In the genomic region with DNA sequence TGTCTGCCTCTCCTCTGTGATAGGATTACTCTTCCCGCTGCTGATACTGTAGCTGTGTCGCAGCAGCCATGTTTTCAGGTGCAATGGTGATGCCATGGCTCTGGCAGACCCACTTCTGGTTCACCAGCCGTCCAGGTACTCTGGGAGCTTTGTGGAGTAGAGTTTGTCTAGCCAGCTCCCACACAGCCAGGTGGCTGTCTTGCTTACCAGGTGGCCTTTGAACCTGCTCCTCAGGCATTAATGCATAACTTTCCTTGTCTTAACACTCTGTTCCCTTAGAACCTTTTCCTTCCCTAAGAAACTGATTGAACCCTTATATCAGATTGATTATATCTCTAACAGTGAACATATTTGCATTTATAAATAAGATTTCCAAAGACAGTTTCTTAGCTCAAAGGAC, we compare ENCODE assay signal across 13 cellular contexts. TPM values are rescaled to one million over a fixed set of nuclear protein-coding genes. Genes with fewer than 3 reads are reported as not detected.
"Had no signal": no experiment of that assay in that cellular context is flagged by ENCODE, and none has a peak within 500 bp of the region (broad histone marks: within the 10 kb centered on the region; RNA-seq: fewer than 3 reads in every experiment).

No MANE protein-coding gene starts in this region.

- H3K4me2 ChIP-seq: neural progenitor cell had no signal

- H3K36me3 Mint-ChIP-seq: neural progenitor cell had no signal

- H2AFZ ChIP-seq: neural progenitor cell had no signal

- H3K27ac Mint-ChIP-seq: activated naive CD4-positive, alpha-beta T cell treated with anti-CD3 and anti-CD28 coated beads for 36 hours; activated T-helper 2 cell treated with anti-CD3 and anti-CD28 coated beads, Interferon-gamma antibody, Interleukin-2, Interleukin-4, amounts not matched to agents 10 μg/mL and 5 μg/mL and 100 μg/mL, durations not matched to agents 14 hours and 24 hours and 36 hours; neural progenitor cell had no signal

- H3K36me3 ChIP-seq: esophagus muscularis mucosa, neural progenitor cell, pancreas, sigmoid colon, thyroid gland, uterus had no signal

- H3K4me1 Mint-ChIP-seq: neural progenitor cell had no signal

- H3K9me3 ChIP-seq: esophagus muscularis mucosa, pancreas, sigmoid colon, thyroid gland, uterus had no signal

- H3K4me3 ChIP-seq: esophagus muscularis mucosa, neural progenitor cell, pancreas, sigmoid colon, thyroid gland, uterus had no signal

- H3K9ac ChIP-seq: neural progenitor cell had no signal

- FAIRE-seq: astrocyte, bronchial epithelial cell, kidney, pancreas had no signal

- H3K9me3 Mint-ChIP-seq: activated naive CD4-positive, alpha-beta T cell treated with anti-CD3 and anti-CD28 coated beads for 36 hours; activated T-helper 2 cell treated with anti-CD3 and anti-CD28 coated beads, Interferon-gamma antibody, Interleukin-2, Interleukin-4, amounts not matched to agents 10 μg/mL and 5 μg/mL and 100 μg/mL, durations not matched to agents 14 hours and 24 hours and 36 hours; neural progenitor cell had no signal

- H3K4me1 ChIP-seq: neural progenitor cell, sigmoid colon, uterus had no signal

- DNase-seq: activated CD4-positive, alpha-beta T cell treated with anti-CD3 and anti-CD28 coated beads, Interleukin-2, amount 50 U/mL, for 1 hour; activated naive CD4-positive, alpha-beta T cell treated with anti-CD3 and anti-CD28 coated beads for 36 hours; kidney; pancreas; sigmoid colon; stimulated activated CD4-positive, alpha-beta T cell treated with anti-CD3 and anti-CD28 coated beads, Interleukin-1b, Interleukin-23, amount 100 ng/mL, for 48 hours; thyroid gland; uterus had no signal

- H3K27me3 ChIP-seq: neural progenitor cell, pancreas, sigmoid colon, thyroid gland, uterus had no signal

- H3K27ac ChIP-seq: esophagus muscularis mucosa, neural progenitor cell, sigmoid colon, thyroid gland, uterus had no signal

- H3K4me3 Mint-ChIP-seq: activated naive CD4-positive, alpha-beta T cell treated with anti-CD3 and anti-CD28 coated beads for 36 hours; neural progenitor cell had no signal

RNA-seq across cellular contexts. Expression of a gene that starts 42.2 kb away (rescaled TPM):
- total RNA-seq: activated naive CD4-positive, alpha-beta T cell treated with anti-CD3 and anti-CD28 coated beads for 36 hours had no signal
